In the genomic region with DNA sequence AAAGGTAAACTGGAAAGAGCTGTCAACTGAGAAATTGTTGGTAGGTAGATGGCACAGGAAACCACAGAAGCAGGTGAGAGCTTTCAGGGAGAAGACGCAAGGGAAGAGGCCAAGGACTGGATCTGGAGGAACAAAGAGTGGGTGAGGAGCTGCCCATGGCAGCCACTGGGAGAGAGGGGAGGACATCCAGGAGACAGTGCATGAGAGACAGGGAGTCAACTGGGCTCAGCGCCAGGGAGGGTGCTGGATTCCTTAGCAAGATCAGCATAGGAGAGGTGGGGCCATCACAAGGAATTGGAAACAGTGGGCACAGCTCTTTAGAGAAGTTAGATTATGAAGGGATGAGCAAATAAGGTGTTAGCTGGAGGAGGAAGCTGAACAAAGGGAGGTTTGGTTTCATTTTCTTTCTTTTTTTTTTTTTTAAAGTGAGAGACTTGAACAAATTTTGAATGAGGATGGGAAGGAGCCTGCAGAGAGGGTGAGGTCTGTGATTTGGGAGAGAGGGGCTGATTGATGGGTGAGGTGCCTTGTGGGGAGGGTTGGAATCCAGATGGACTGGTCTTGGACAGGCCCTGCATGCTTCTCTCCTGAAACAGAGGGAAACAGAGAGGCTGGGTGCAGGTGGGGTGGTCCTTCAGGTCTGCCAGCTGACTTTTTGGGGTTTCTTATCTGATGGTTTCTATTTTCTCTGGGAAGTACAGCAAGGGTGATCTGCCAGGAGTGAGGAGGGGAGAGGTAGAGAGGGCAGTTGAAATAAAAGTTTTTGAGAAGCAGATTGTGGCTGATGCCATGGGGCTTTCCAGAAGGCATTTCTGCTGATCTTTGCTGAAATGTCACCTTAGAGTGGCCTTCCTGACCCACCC, we compare ENCODE assay signal across 25 cellular contexts. TPM values are rescaled to one million over a fixed set of nuclear protein-coding genes. Genes with fewer than 3 reads are reported as not detected.
DNase-seq lines count a peak whose midpoint lies in the region; ATAC-seq and TF ChIP-seq lines count a peak whose summit lies in the region.
"Had no signal": no experiment of that assay in that cellular context is flagged by ENCODE, and none has a peak within 500 bp of the region (broad histone marks: within the 10 kb centered on the region; RNA-seq: fewer than 3 reads in every experiment).

No MANE protein-coding gene starts in this region.

- no peaks in the 10 kb centered on the region for H3K36me3 Mint-ChIP-seq in activated T-helper 17 cell treated with anti-CD3 and anti-CD28 coated beads, Interleukin-2, amount 50 U/mL, for 72 hours (ENCODE audit: low read depth)
- no peaks in the 10 kb centered on the region for H3K36me3 Mint-ChIP-seq in activated naive CD8-positive, alpha-beta T cell treated with anti-CD3 and anti-CD28 coated beads, Interleukin-2, amount 50 U/mL, for 24 hours (ENCODE audit: low read depth)
- no peaks in the 10 kb centered on the region for H3K36me3 Mint-ChIP-seq in CD4-positive, alpha-beta T cell (ENCODE audit: low read depth)
- H3K36me3 Mint-ChIP-seq: activated naive CD8-positive, alpha-beta T cell treated with anti-CD3 and anti-CD28 coated beads for 36 hours; brain; CD4-positive, CD25-positive, alpha-beta regulatory T cell; IgD-negative memory B cell had no signal

- H3K4me3 ChIP-seq in MM.1S (ENCODE audit: low read length) (no peak overlapping the region; the same call in 1 of the 2 replicates), left ventricle myocardium inferior (peak overlapping the region; percentile 67), gastrocnemius medialis (peak overlapping the region; percentile 18 to 63 (median 42))
- H3K4me3 ChIP-seq: GM23248, hepatocyte, thoracic aorta had no signal

- no peaks in the 10 kb centered on the region for H3K9me2 ChIP-seq in MM.1S (replicated peaks; ENCODE audit: insufficient read depth, low read length)

- H3K4me3 Mint-ChIP-seq in activated T-helper 17 cell treated with anti-CD3 and anti-CD28 coated beads, Interleukin-2, amount 50 U/mL, for 72 hours: no peak overlapping the region
- no peak overlapping the region for H3K4me3 Mint-ChIP-seq in activated naive CD8-positive, alpha-beta T cell treated with anti-CD3 and anti-CD28 coated beads, Interleukin-2, amount 50 U/mL, for 24 hours
- no peak overlapping the region for H3K4me3 Mint-ChIP-seq in CD4-positive, alpha-beta T cell
- H3K4me3 Mint-ChIP-seq: activated naive CD8-positive, alpha-beta T cell treated with anti-CD3 and anti-CD28 coated beads for 36 hours; activated T-helper 1 cell treated with anti-CD3 and anti-CD28 coated beads, Interleukin-12 subunit alpha, Interleukin-12 subunit beta, Interleukin-2, Interleukin-4 antibody, amounts not matched to agents 30 ng/mL and 10 ng/mL and 1 ng/mL, durations not matched to agents 14 hours and 24 hours and 36 hours; brain; CD4-positive, CD25-positive, alpha-beta regulatory T cell; IgD-negative memory B cell; naive thymus-derived CD8-positive, alpha-beta T cell had no signal

- intact Hi-C loops in left ventricle myocardium inferior (cut with micrococcal nuclease) (no loop called here), gastrocnemius medialis (cut with DNase I; ENCODE audit: low total_unique reads) (loop anchor here (5.0 kb wide), 1 partner anchor 52 kb away; no protein-coding TSS in a partner anchor)
- intact Hi-C loops in CD4-positive, alpha-beta T cell (cut with DNase I, micrococcal nuclease): no loop called here

- H2AFZ ChIP-seq in MM.1S (ENCODE audit: low read length): peak overlapping the region; percentile 53
- H2AFZ ChIP-seq: GM23248, hepatocyte had no signal

- TF ChIP-seq CTCF in MM.1S (IDR thresholded peaks at IDR 0.05; ENCODE audit: low read length): no peak
- TF ChIP-seq CTCF in left ventricle myocardium inferior (IDR thresholded peaks at IDR 0.05; ENCODE audit: borderline replicate concordance): no peak
- no peak for TF ChIP-seq CTCF in gastrocnemius medialis (IDR thresholded peaks at IDR 0.05 in 4 of 5, conservative IDR thresholded peaks at IDR 0.05 in 1 of 5)
- no peak for TF ChIP-seq CTCF in CD4-positive, alpha-beta T cell (IDR thresholded peaks at IDR 0.05)

- POLR2A ChIA-PET in CD4-positive, alpha-beta T cell (lab: Charles Lee): no interaction called here

- H3K27me3 ChIP-seq in MM.1S (replicated peaks; ENCODE audit: insufficient read depth, low read length) (no peaks in the 10 kb centered on the region), left ventricle myocardium inferior (ENCODE audit: low read depth) (no peaks in the 10 kb centered on the region), gastrocnemius medialis (no peaks in the 10 kb centered on the region)
- H3K27me3 ChIP-seq in CD4-positive, alpha-beta T cell (ENCODE audit: control insufficient read depth, insufficient read depth, low read length): peaks cover 5% of the 10 kb centered on the region
- H3K27me3 ChIP-seq: hepatocyte had no signal

- DNase-seq in MM.1S (peak; percentile 39), left ventricle myocardium inferior (peak; percentile 61), gastrocnemius medialis (peak; percentile 37 to 65), NCI-H1436 (lab: John Stamatoyannopoulos, UW) (no peak), NCI-H2196 treated with DMSO at 0.1 percent for 48 hours (lab: John Stamatoyannopoulos, UW; ENCODE audit: unreplicated experiment) (no peak)
- no peak for DNase-seq in activated naive CD8-positive, alpha-beta T cell treated with anti-CD3 and anti-CD28 coated beads, Interleukin-2, amount 50 U/mL, for 24 hours
- DNase-seq in CD4-positive, alpha-beta T cell: no peak
- DNase-seq: activated CD4-positive, alpha-beta T cell treated with anti-CD3 and anti-CD28 coated beads for 1 hour; activated naive CD8-positive, alpha-beta T cell treated with anti-CD3 and anti-CD28 coated beads for 36 hours; CD4-positive, CD25-positive, alpha-beta regulatory T cell; GF-D8; GM23248; mesendoderm; MV-4-11; naive thymus-derived CD8-positive, alpha-beta T cell; NCI-H187 treated with DMSO at 0.1 percent for 48 hours; NCI-H510A had no signal

- peaks cover 8% of the 10 kb centered on the region for H3K27me3 Mint-ChIP-seq in activated T-helper 17 cell treated with anti-CD3 and anti-CD28 coated beads, Interleukin-2, amount 50 U/mL, for 72 hours
- peaks cover 5% of the 10 kb centered on the region for H3K27me3 Mint-ChIP-seq in activated naive CD8-positive, alpha-beta T cell treated with anti-CD3 and anti-CD28 coated beads, Interleukin-2, amount 50 U/mL, for 24 hours
- peaks cover 14% of the 10 kb centered on the region for H3K27me3 Mint-ChIP-seq in CD4-positive, alpha-beta T cell
- H3K27me3 Mint-ChIP-seq: brain had no signal

- no peak overlapping the region for H3K9ac ChIP-seq in MM.1S (ENCODE audit: low read length)
- H3K9ac ChIP-seq: GM23248 had no signal

- H3K4me1 ChIP-seq in MM.1S (ENCODE audit: low read length) (peaks cover 15% of the 10 kb centered on the region), left ventricle myocardium inferior (peaks cover 81% of the 10 kb centered on the region), gastrocnemius medialis (peaks cover 0 to 31% of the 10 kb centered on the region in 2 donors)

- no peak for ATAC-seq in activated T-helper 17 cell treated with anti-CD3 and anti-CD28 coated beads, Interleukin-2, amount 50 U/mL, for 72 hours (replicated peaks)
- no peak for ATAC-seq in gastrocnemius medialis
- ATAC-seq in activated naive CD8-positive, alpha-beta T cell treated with anti-CD3 and anti-CD28 coated beads, Interleukin-2, amount 50 U/mL, for 24 hours: no peak
- ATAC-seq in CD4-positive, alpha-beta T cell (ENCODE audit: poor library complexity): no peak
- ATAC-seq: naive thymus-derived CD8-positive, alpha-beta T cell had no signal

- no peaks in the 10 kb centered on the region for H3K9me3 ChIP-seq in MM.1S (replicated peaks; ENCODE audit: insufficient read depth, low read length)
- peaks cover 3% of the 10 kb centered on the region for H3K9me3 ChIP-seq in left ventricle myocardium inferior (replicated peaks)
- no peaks in the 10 kb centered on the region for H3K9me3 ChIP-seq in gastrocnemius medialis
- no peaks in the 10 kb centered on the region for H3K9me3 ChIP-seq in CD4-positive, alpha-beta T cell (ENCODE audit: control insufficient read depth, low read length)
- H3K9me3 ChIP-seq: thoracic aorta had no signal

- no peaks in the 10 kb centered on the region for H4K20me1 ChIP-seq in MM.1S (ENCODE audit: insufficient read depth, low read length)

- H3F3A ChIP-seq in MM.1S (ENCODE audit: insufficient read depth, low read length): no peaks in the 10 kb centered on the region

- peak overlapping the region; percentile 61 for H3K4me2 ChIP-seq in MM.1S (ENCODE audit: low read depth, low read length)
- H3K4me2 ChIP-seq: hepatocyte had no signal

- H3K27ac ChIP-seq in MM.1S (ENCODE audit: low read length) (no peak overlapping the region), left ventricle myocardium inferior (replicated peaks) (peak overlapping the region; percentile 97), gastrocnemius medialis (peak overlapping the region; percentile 81 to 88 (median 84))
- H3K27ac ChIP-seq in CD4-positive, alpha-beta T cell (ENCODE audit: low read depth, low read length): no peak overlapping the region
- H3K27ac ChIP-seq: GM23248, hepatocyte, RWPE1 had no signal

- no peaks in the 10 kb centered on the region for H3K79me2 ChIP-seq in MM.1S (ENCODE audit: low read length)
- H3K79me2 ChIP-seq: hepatocyte had no signal

- no peak for TF ChIP-seq POLR2A in gastrocnemius medialis (IDR thresholded peaks at IDR 0.05)

- CTCF ChIA-PET in CD4-positive, alpha-beta T cell (lab: Charles Lee): no interaction called here

- peak overlapping the region; percentile 48 for H3K27ac Mint-ChIP-seq in activated T-helper 17 cell treated with anti-CD3 and anti-CD28 coated beads, Interleukin-2, amount 50 U/mL, for 72 hours
- no peak overlapping the region for H3K27ac Mint-ChIP-seq in activated naive CD8-positive, alpha-beta T cell treated with anti-CD3 and anti-CD28 coated beads, Interleukin-2, amount 50 U/mL, for 24 hours
- no peak overlapping the region for H3K27ac Mint-ChIP-seq in CD4-positive, alpha-beta T cell
- H3K27ac Mint-ChIP-seq: activated naive CD8-positive, alpha-beta T cell treated with anti-CD3 and anti-CD28 coated beads for 36 hours; activated T-helper 1 cell treated with anti-CD3 and anti-CD28 coated beads, Interleukin-12 subunit alpha, Interleukin-12 subunit beta, Interleukin-2, Interleukin-4 antibody, amounts not matched to agents 30 ng/mL and 10 ng/mL and 1 ng/mL, durations not matched to agents 14 hours and 24 hours and 36 hours; brain; CD4-positive, CD25-positive, alpha-beta regulatory T cell; IgD-negative memory B cell; naive thymus-derived CD8-positive, alpha-beta T cell had no signal

- no peaks in the 10 kb centered on the region for H3K4me1 Mint-ChIP-seq in activated T-helper 17 cell treated with anti-CD3 and anti-CD28 coated beads, Interleukin-2, amount 50 U/mL, for 72 hours
- H3K4me1 Mint-ChIP-seq in activated naive CD8-positive, alpha-beta T cell treated with anti-CD3 and anti-CD28 coated beads, Interleukin-2, amount 50 U/mL, for 24 hours: no peaks in the 10 kb centered on the region
- H3K4me1 Mint-ChIP-seq in CD4-positive, alpha-beta T cell (ENCODE audit: low read depth): no peaks in the 10 kb centered on the region
- H3K4me1 Mint-ChIP-seq: activated naive CD8-positive, alpha-beta T cell treated with anti-CD3 and anti-CD28 coated beads for 36 hours; brain; CD4-positive, CD25-positive, alpha-beta regulatory T cell; IgD-negative memory B cell; naive thymus-derived CD8-positive, alpha-beta T cell had no signal

- H3K36me3 ChIP-seq in MM.1S (replicated peaks; ENCODE audit: insufficient read depth, low read length) (no peaks in the 10 kb centered on the region), left ventricle myocardium inferior (no peaks in the 10 kb centered on the region), gastrocnemius medialis (no peaks in the 10 kb centered on the region)
- H3K36me3 ChIP-seq: thoracic aorta had no signal

- in situ Hi-C loops in gastrocnemius medialis (cut with MboI; ENCODE audit: low sequenced_read_pairs in 4 of 4): no loop called here

- H3K9me3 Mint-ChIP-seq in activated T-helper 17 cell treated with anti-CD3 and anti-CD28 coated beads, Interleukin-2, amount 50 U/mL, for 72 hours: no peaks in the 10 kb centered on the region
- no peaks in the 10 kb centered on the region for H3K9me3 Mint-ChIP-seq in activated naive CD8-positive, alpha-beta T cell treated with anti-CD3 and anti-CD28 coated beads, Interleukin-2, amount 50 U/mL, for 24 hours
- peaks cover 5% of the 10 kb centered on the region for H3K9me3 Mint-ChIP-seq in CD4-positive, alpha-beta T cell
- H3K9me3 Mint-ChIP-seq: activated T-helper 1 cell treated with anti-CD3 and anti-CD28 coated beads, Interleukin-12 subunit alpha, Interleukin-12 subunit beta, Interleukin-2, Interleukin-4 antibody, amounts not matched to agents 30 ng/mL and 10 ng/mL and 1 ng/mL, durations not matched to agents 14 hours and 24 hours and 36 hours had no signal

RNA-seq across cellular contexts. Expression of a gene that starts 5.4 kb away (rescaled TPM):
- under 1 TPM in 1 of 2 donors, not detected in 1; 0.56 TPM for total RNA-seq in activated T-helper 17 cell treated with anti-CD3 and anti-CD28 coated beads, Interleukin-2, amount 50 U/mL, for 72 hours
- total RNA-seq in left ventricle myocardium inferior (11.5 TPM), gastrocnemius medialis (10 to 100 TPM; 57.3 to 97.4 (median 70.0) TPM)
- not detected for total RNA-seq in CD4-positive, alpha-beta T cell
- total RNA-seq: activated naive CD8-positive, alpha-beta T cell treated with anti-CD3 and anti-CD28 coated beads for 36 hours; activated T-helper 1 cell treated with anti-CD3 and anti-CD28 coated beads, Interleukin-12 subunit alpha, Interleukin-12 subunit beta, Interleukin-2, Interleukin-4 antibody, amounts not matched to agents 30 ng/mL and 10 ng/mL and 1 ng/mL, durations not matched to agents 14 hours and 24 hours and 36 hours; CD4-positive, CD25-positive, alpha-beta regulatory T cell; GM23248; naive thymus-derived CD8-positive, alpha-beta T cell; osteocyte had no signal

Comparison
In these comparisons a context has a peak if more than half of its experiments do, and no peak if none do; other contexts are left out.
1. DNase-seq: peak in MM.1S (single experiment), left ventricle myocardium inferior (single experiment) and gastrocnemius medialis (2 of 2); none in activated naive CD8-positive, alpha-beta T cell treated with anti-CD3 and anti-CD28 coated beads, Interleukin-2, amount 50 U/mL, for 24 hours (single experiment), NCI-H1436 (single experiment), CD4-positive, alpha-beta T cell (0 of 10) and NCI-H2196 treated with DMSO at 0.1 percent for 48 hours (single experiment).
2. H3K27ac ChIP-seq: peak in left ventricle myocardium inferior (single experiment) and gastrocnemius medialis (4 of 4); none in MM.1S (single experiment) and CD4-positive, alpha-beta T cell (single experiment).